8 cellular contexts compared by ENCODE assay signal in the genomic region with DNA sequence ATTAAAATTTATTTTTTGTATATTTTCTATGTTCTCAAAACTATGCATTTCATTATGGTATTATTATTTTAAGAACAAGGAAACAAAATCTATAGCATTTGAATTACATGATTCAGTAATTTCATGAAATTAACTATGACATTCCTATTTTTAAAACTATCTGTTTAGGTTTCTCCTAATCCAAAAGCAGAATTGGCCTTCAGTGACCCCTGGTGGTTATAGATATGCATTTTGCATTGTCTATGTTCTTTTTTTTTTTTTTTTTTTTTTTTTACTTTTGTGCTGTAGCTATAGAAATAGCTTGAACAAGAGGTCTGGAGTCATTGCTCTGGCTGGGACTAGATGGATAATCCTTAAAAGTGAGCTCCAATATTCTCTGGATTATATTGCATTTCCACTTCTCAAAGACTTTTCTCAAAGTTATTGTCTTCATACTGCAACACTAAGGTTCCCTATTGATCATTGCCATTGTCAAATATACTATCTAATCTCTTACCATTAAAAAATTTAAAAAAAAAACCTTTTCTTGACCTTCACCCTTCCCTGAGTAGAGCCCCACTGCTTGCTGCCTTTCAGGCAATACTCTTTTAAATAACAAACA.
DNase-seq lines count a peak whose midpoint lies in the region; ATAC-seq and TF ChIP-seq lines count a peak whose summit lies in the region.

No MANE protein-coding gene starts in this region.

- no peaks in the 10 kb centered on the region for H3K27me3 Mint-ChIP-seq in nephron (ENCODE audit: low read depth)

- DNase-seq in ACHN (peak; percentile 47), GM10266 (ENCODE audit: extremely low spot score) (no peak), NCI-H2171 (lab: John Stamatoyannopoulos, UW) (peak; percentile 58), brain microvascular endothelial cell (peak; percentile 46), amygdala (lab: John Stamatoyannopoulos, UW) (no peak)

- H3K27me3 ChIP-seq in brain microvascular endothelial cell (replicated peaks) = no peaks in the 10 kb centered on the region

- no peaks in the 10 kb centered on the region for H3K36me3 Mint-ChIP-seq in nephron (ENCODE audit: low read depth)

- no peaks in the 10 kb centered on the region for H3K36me3 ChIP-seq in brain microvascular endothelial cell (replicated peaks)

- H3K4me1 Mint-ChIP-seq in nephron = no peaks in the 10 kb centered on the region

- H3K27ac ChIP-seq in brain microvascular endothelial cell = no peak overlapping the region

- peaks cover 24% of the 10 kb centered on the region for H3K9me3 Mint-ChIP-seq in nephron

- no peak for ATAC-seq in GM21515 (IDR thresholded peaks at IDR 0.05; ENCODE audit: unreplicated experiment)
- ATAC-seq in GM18909 (IDR thresholded peaks at IDR 0.05; ENCODE audit: poor library complexity, unreplicated experiment) = no peak

- no peak overlapping the region for H3K4me3 ChIP-seq in brain microvascular endothelial cell (ENCODE audit: low read depth, low read length)

- no peak overlapping the region for H3K27ac Mint-ChIP-seq in nephron

- TF ChIP-seq CTCF in GM10266 (IDR thresholded peaks at IDR 0.05; ENCODE audit: control insufficient read depth, insufficient read depth, low read depth, missing control alignments) (peak; percentile 43), brain microvascular endothelial cell (IDR thresholded peaks at IDR 0.05; ENCODE audit: low read depth, low read length, missing control alignments) (peak; percentile 54), nephron (IDR thresholded peaks at IDR 0.05; ENCODE audit: unreplicated experiment in 3 of 3) (peak; percentile 47 to 67 (median 51))

- no peak overlapping the region for H3K4me3 Mint-ChIP-seq in nephron

- in situ Hi-C loops in ACHN (cut with HindIII; ENCODE audit: low pct_ligation_motif_present, low pct_unique_long_range_greater_than_20kb, low sequenced_read_pairs) (no loop called here), brain microvascular endothelial cell (cut with HindIII; ENCODE audit: low pct_ligation_motif_present, low sequenced_read_pairs) (no loop called here)

Comparison
In these comparisons a context has a peak if more than half of its experiments do, and no peak if none do; other contexts are left out.
1. DNase-seq: peak in ACHN (single experiment), NCI-H2171 (single experiment) and brain microvascular endothelial cell (single experiment); none in GM10266 (single experiment) and amygdala (0 of 56).
2. Peak in every context shown above with its lines, with median percentiles within 50 percentile points of each other: CTCF ChIP-seq.